ENCODE assay signal across 25 cellular contexts in genomic region chr2:62923242-62923641, GRCh38.
"Had no signal": no experiment of that assay in that cellular context is flagged by ENCODE, and none has a peak within 500 bp of the region (broad histone marks: within the 10 kb centered on the region; RNA-seq: fewer than 3 reads in every experiment).

No MANE protein-coding gene starts in this region.

- H3K4me3 ChIP-seq: ascending aorta, body of pancreas, Peyer's patch, SJCRH30 had no signal

- ATAC-seq: activated CD4-positive, alpha-beta T cell treated with anti-CD3 and anti-CD28 coated beads for 36 hours; activated CD8-positive, alpha-beta memory T cell treated with anti-CD3 and anti-CD28 coated beads, Interleukin-2, amount 10 ng/mL, durations not matched to agents 7 days and 5 days; activated naive CD4-positive, alpha-beta T cell treated with anti-CD3 and anti-CD28 coated beads, Interleukin-2, amount 50 U/mL, for 72 hours; activated naive CD8-positive, alpha-beta T cell treated with anti-CD3 and anti-CD28 coated beads, Interleukin-2, amount 50 U/mL, for 24 hours; activated T-cell treated with anti-CD3 and anti-CD28 coated beads, Interleukin-2, amount 50 U/mL, for 4 hours; body of pancreas had no signal

- H3K9me3 ChIP-seq: body of pancreas had no signal

- H3K4me2 ChIP-seq: SK-N-SH had no signal

- H3K9ac ChIP-seq: SK-N-SH had no signal

- H3K27ac ChIP-seq: ascending aorta, body of pancreas, Peyer's patch, RWPE1, SJCRH30, VCaP had no signal

- DNase-seq: activated CD4-positive, alpha-beta T cell treated with anti-CD3 and anti-CD28 coated beads for 36 hours; activated CD4-positive, alpha-beta T cell treated with anti-CD3 and anti-CD28 coated beads, Interleukin-2, amount 50 U/mL, for 4 hours; activated CD8-positive, alpha-beta memory T cell treated with anti-CD3 and anti-CD28 coated beads, Interleukin-2, amount 10 ng/mL, durations not matched to agents 7 days and 5 days; activated effector memory CD4-positive, alpha-beta T cell treated with anti-CD3 and anti-CD28 coated beads, Interleukin-2, amount 50 U/mL, for 16 hours; activated naive CD4-positive, alpha-beta T cell treated with Interleukin-2 at 50 U/mL for 16 hours; activated naive CD8-positive, alpha-beta T cell treated with anti-CD3 and anti-CD28 coated beads, Interleukin-2, amount 50 U/mL, for 24 hours; activated T-cell treated with anti-CD3 and anti-CD28 coated beads, Interleukin-2, amount 50 U/mL, for 4 hours; amniotic stem cell; NCI-H1105 treated with DMSO at 0.1 percent for 48 hours; NCI-H1436 treated with DMSO at 0.1 percent for 48 hours; NCI-H187; NCI-H2081; NCI-H510A treated with DMSO at 0.1 percent for 48 hours; NCI-H69; NK-92 treated with Interleukin-12 subunit alpha and Interleukin-12 subunit beta, amount 100 ng/mL, for 24 hours; Peyer's patch; Right ventricle myocardium superior; SJCRH30; SK-N-SH; T-helper 1 cell had no signal

- H3K4me1 ChIP-seq: ascending aorta, body of pancreas, Peyer's patch, SJCRH30 had no signal

- H3K27me3 ChIP-seq: ascending aorta, body of pancreas, Peyer's patch, SJCRH30 had no signal
